Comparison of ENCODE assay signal across 11 cellular contexts in the genomic region with DNA sequence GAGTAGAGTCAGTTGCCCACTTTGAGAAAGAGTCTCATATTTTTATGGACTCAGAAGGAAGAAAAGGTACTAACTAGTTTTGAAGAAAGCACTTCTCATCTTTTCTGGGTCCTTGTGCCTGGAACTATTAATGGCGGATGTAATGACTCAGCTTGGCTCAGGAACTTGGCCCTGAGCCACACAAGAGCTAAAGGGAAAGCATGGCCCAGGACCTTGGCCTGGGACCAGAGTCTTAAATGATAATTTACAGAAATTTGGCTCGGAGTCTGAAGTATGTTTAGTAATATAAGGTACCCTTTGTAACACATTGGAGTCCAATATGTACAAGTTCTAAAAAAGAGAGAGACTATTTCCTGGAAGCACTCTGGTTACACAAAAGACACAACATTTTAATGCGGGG. TPM values are rescaled to one million over a fixed set of nuclear protein-coding genes. Genes with fewer than 3 reads are reported as not detected.
"Had no signal": no experiment of that assay in that cellular context is flagged by ENCODE, and none has a peak within 500 bp of the region (broad histone marks: within the 10 kb centered on the region; RNA-seq: fewer than 3 reads in every experiment).

No MANE protein-coding gene starts in this region.

RNA-seq across cellular contexts. Expression of a gene that starts 4.6 kb away (rescaled TPM):
- total RNA-seq: OCI-LY7, PC-3, PC-9, Peyer's patch, Right ventricle myocardium inferior, Right ventricle myocardium superior, RPMI7951, SJCRH30, SJSA1, SK-MEL-5 had no signal
- polyA plus RNA-seq: SK-N-SH had no signal
